In genomic region chr3:102235679-102236078, GRCh38 we compare ENCODE assay signal across 8 cellular contexts.
DNase-seq lines count a peak whose midpoint lies in the region; ATAC-seq lines count a peak whose summit lies in the region.

No MANE protein-coding gene starts in this region.

- no peak overlapping the region for H3K4me3 Mint-ChIP-seq in activated naive CD8-positive, alpha-beta T cell treated with anti-CD3 and anti-CD28 coated beads for 36 hours

- no peaks in the 10 kb centered on the region for H3K27me3 Mint-ChIP-seq in activated naive CD8-positive, alpha-beta T cell treated with anti-CD3 and anti-CD28 coated beads for 36 hours

- DNase-seq in NCI-H1417 (lab: John Stamatoyannopoulos, UW) (peak; percentile 19 to 75 (median 33)), NCI-H1417 treated with DMSO at 0.1 percent for 48 hours (lab: John Stamatoyannopoulos, UW) (no peak), RPMI8226 (peak; percentile 58), medulla oblongata (ENCODE audit: extremely low spot score) (peak; percentile 9)
- DNase-seq in activated naive CD8-positive, alpha-beta T cell treated with anti-CD3 and anti-CD28 coated beads for 36 hours, result no peak

- H3K36me3 Mint-ChIP-seq in activated naive CD8-positive, alpha-beta T cell treated with anti-CD3 and anti-CD28 coated beads for 36 hours, result no peaks in the 10 kb centered on the region

- no peaks in the 10 kb centered on the region for H3K4me1 Mint-ChIP-seq in activated naive CD8-positive, alpha-beta T cell treated with anti-CD3 and anti-CD28 coated beads for 36 hours

- ATAC-seq in HG02642 (IDR thresholded peaks at IDR 0.05; ENCODE audit: poor library complexity, unreplicated experiment) (peak; percentile 39), HG02973 (IDR thresholded peaks at IDR 0.05; ENCODE audit: unreplicated experiment) (no peak), HG03354 (IDR thresholded peaks at IDR 0.05; ENCODE audit: poor library complexity, severe bottlenecking, unreplicated experiment) (no peak)

- H3K9me3 Mint-ChIP-seq in activated naive CD8-positive, alpha-beta T cell treated with anti-CD3 and anti-CD28 coated beads for 36 hours, result no peaks in the 10 kb centered on the region

- H3K27ac Mint-ChIP-seq in activated naive CD8-positive, alpha-beta T cell treated with anti-CD3 and anti-CD28 coated beads for 36 hours, result no peak overlapping the region

Comparison
In these comparisons a context has a peak if more than half of its experiments do, and no peak if none do; other contexts are left out.
1. DNase-seq: peak in NCI-H1417 (3 of 3), RPMI8226 (single experiment) and medulla oblongata (single experiment); none in NCI-H1417 treated with DMSO at 0.1 percent for 48 hours (single experiment) and activated naive CD8-positive, alpha-beta T cell treated with anti-CD3 and anti-CD28 coated beads for 36 hours (single experiment).